In the genomic region with DNA sequence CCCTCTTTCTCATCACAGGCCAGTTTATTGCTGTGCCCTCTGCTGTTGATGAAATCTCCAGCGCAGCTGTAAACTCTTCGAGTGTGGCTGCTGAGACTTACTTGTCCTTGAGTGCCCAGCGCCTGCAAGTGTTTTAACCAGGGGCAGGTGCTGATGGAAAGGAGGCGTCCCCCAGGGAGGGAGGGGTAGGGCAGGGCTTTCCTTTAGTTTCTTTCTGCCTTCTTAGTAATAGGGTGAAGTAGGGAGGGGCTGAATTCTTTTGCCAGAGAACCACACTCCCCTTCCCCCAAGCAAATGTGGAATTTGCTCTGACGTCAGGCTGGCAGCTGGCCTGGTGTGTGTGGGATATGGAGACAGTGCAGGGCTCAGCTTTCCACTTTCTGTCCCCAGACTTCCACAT, we compare ENCODE assay signal across 8 cellular contexts.
DNase-seq lines count a peak whose midpoint lies in the region; ATAC-seq and TF ChIP-seq lines count a peak whose summit lies in the region.

No MANE protein-coding gene starts in this region.

- H3K27ac ChIP-seq in ACC112 (ENCODE audit: low read depth, low read length) (peak overlapping the region; percentile 87), layer of hippocampus (ENCODE audit: low read depth, low read length) (peak overlapping the region; percentile 42)

- no peaks in the 10 kb centered on the region for H3K9me3 ChIP-seq in MG63

- peak; percentile 24 to 42 for ATAC-seq in stimulated activated naive B cell treated with anti-CD40 and anti-IgM and Interleukin-4, amounts not matched to agents 10 μg/mL and 1 μg/mL and 100 μg/mL, for 72 hours (replicated peaks)
- no peak for ATAC-seq in HG02884 (IDR thresholded peaks at IDR 0.05; ENCODE audit: unreplicated experiment)

- no peak for TF ChIP-seq CTCF in cardiac fibroblast (IDR thresholded peaks at IDR 0.05; ENCODE audit: low read depth, low read length)

- peaks cover 0 to 2% of the 10 kb centered on the region in 2 donors for H3K9me3 Mint-ChIP-seq in stimulated activated naive B cell treated with anti-CD40 and anti-IgM and Interleukin-4, amounts not matched to agents 10 μg/mL and 1 μg/mL and 100 μg/mL, for 72 hours

- H3K27me3 Mint-ChIP-seq in stimulated activated naive B cell treated with anti-CD40 and anti-IgM and Interleukin-4, amounts not matched to agents 10 μg/mL and 1 μg/mL and 100 μg/mL, for 72 hours, result no peaks in the 10 kb centered on the region

- H3K4me1 ChIP-seq in ACC112 (ENCODE audit: control insufficient read depth, insufficient read depth, low read length, unreplicated experiment), result peaks cover 33% of the 10 kb centered on the region

- H3K27me3 ChIP-seq in ACC112 (ENCODE audit: insufficient read depth, low read length) (no peaks in the 10 kb centered on the region), MG63 (no peaks in the 10 kb centered on the region), layer of hippocampus (ENCODE audit: control insufficient read depth, insufficient read depth, low read length) (no peaks in the 10 kb centered on the region)

- peaks cover 22 to 44% of the 10 kb centered on the region in 2 donors for H3K4me1 Mint-ChIP-seq in stimulated activated naive B cell treated with anti-CD40 and anti-IgM and Interleukin-4, amounts not matched to agents 10 μg/mL and 1 μg/mL and 100 μg/mL, for 72 hours

- H3K36me3 Mint-ChIP-seq in stimulated activated naive B cell treated with anti-CD40 and anti-IgM and Interleukin-4, amounts not matched to agents 10 μg/mL and 1 μg/mL and 100 μg/mL, for 72 hours, result peaks cover 45 to 71% of the 10 kb centered on the region in 2 donors

- H3K79me2 ChIP-seq in ACC112 (ENCODE audit: control insufficient read depth, insufficient read depth, low read length, unreplicated experiment), result peaks cover 7% of the 10 kb centered on the region

- peak overlapping the region; percentile 84 for H3K27ac Mint-ChIP-seq in stimulated activated naive B cell treated with anti-CD40 and anti-IgM and Interleukin-4, amounts not matched to agents 10 μg/mL and 1 μg/mL and 100 μg/mL, for 72 hours

- H3K36me3 ChIP-seq in ACC112 (ENCODE audit: insufficient read depth, low read length) (peaks cover 27% of the 10 kb centered on the region), MG63 (peaks cover 30% of the 10 kb centered on the region)

- peak overlapping the region in 1 of 2 donors; percentile 28 for H3K4me3 Mint-ChIP-seq in stimulated activated naive B cell treated with anti-CD40 and anti-IgM and Interleukin-4, amounts not matched to agents 10 μg/mL and 1 μg/mL and 100 μg/mL, for 72 hours

- DNase-seq in MG63 (peak; percentile 68), cardiac fibroblast (ENCODE audit: low read depth in 2 of 2) (peak; percentile 95)
- DNase-seq in stimulated activated naive B cell treated with anti-CD40 and anti-IgM and Interleukin-4, amounts not matched to agents 10 μg/mL and 1 μg/mL and 100 μg/mL, for 72 hours, result no peak
- DNase-seq in activated CD4-positive, alpha-beta T cell treated with anti-CD3 and anti-CD28 coated beads, Interleukin-2, amount 50 U/mL, for 4 hours, result no peak
- no peak for DNase-seq in stimulated activated CD4-positive, alpha-beta T cell treated with anti-CD3 and anti-CD28 coated beads, Interleukin-4, amount 100 ng/mL, for 1 hour

- H3K4me3 ChIP-seq in ACC112 (ENCODE audit: low read depth, low read length) (no peak overlapping the region), MG63 (no peak overlapping the region), cardiac fibroblast (replicated peaks in 1 of 2; ENCODE audit: low read depth in 2 of 2, low read length in 2 of 2) (no peak overlapping the region)

- no peak overlapping the region for H2AFZ ChIP-seq in ACC112 (ENCODE audit: low read length, unreplicated experiment)

Comparison
In these comparisons a context has a peak if more than half of its experiments do, and no peak if none do; other contexts are left out.
1. DNase-seq: peak in MG63 (single experiment) and cardiac fibroblast (2 of 2); none in stimulated activated naive B cell treated with anti-CD40 and anti-IgM and Interleukin-4, amounts not matched to agents 10 μg/mL and 1 μg/mL and 100 μg/mL, for 72 hours (single experiment), activated CD4-positive, alpha-beta T cell treated with anti-CD3 and anti-CD28 coated beads, Interleukin-2, amount 50 U/mL, for 4 hours (0 of 2) and stimulated activated CD4-positive, alpha-beta T cell treated with anti-CD3 and anti-CD28 coated beads, Interleukin-4, amount 100 ng/mL, for 1 hour (single experiment).